Comparison of ENCODE assay signal across 8 cellular contexts in the genomic region with DNA sequence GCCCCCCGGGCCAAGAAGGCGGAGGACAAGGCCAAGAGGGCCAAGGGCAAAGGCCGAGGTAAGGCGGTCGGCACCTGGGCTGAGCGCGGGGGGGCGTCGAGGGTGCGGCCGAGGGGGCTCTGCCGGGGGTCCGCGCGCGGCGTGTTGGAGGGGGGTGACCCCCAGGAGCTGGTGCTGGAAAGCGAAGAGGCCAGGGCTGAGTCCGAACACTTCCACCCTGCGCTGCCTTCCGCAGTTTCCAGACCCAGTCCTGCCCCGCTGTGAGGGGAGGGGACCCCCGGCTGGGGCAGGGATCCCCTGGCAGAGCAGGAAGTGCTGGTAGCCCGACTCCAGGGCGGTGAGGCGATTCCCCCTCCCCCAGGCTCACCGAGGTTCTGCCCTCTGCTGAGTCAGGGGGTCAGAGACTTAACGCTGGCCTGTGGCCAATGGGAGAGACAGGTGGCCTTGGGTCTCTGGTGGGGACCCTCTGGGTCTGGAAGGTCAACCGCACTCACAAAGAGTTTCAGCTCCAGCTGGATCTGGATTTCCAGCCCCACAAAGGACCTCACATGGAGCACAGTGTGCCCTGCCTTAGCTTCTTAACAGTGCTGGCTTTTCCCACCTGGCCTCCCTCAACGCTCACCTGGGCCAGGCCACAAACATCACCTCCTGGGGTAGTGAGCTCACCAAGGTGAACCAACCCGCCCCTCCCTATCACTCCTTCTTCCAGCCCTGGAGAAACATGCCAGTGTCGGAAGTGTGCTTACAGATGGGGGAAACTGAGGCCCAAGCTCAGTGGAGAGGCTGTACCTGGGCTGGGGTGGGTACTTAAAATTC.
DNase-seq lines count a peak whose midpoint lies in the region; ATAC-seq and TF ChIP-seq lines count a peak whose summit lies in the region.

No MANE protein-coding gene starts in this region.

- H2AFZ ChIP-seq in KMS-11 (ENCODE audit: low read depth) = peak overlapping the region; percentile 54

- no peak overlapping the region for H3K27ac ChIP-seq in KMS-11
- H3K27ac ChIP-seq in duodenal mucosa (ENCODE audit: low read depth, low read length) = peak overlapping the region; percentile 97
- peak overlapping the region; percentile 97 to 100 for H3K27ac ChIP-seq in mucosa of rectum (ENCODE audit: low read depth in 2 of 2, low read length in 2 of 2)

- DNase-seq in AG09309 (ENCODE audit: low read depth) (no peak), NCI-H1048 (lab: John Stamatoyannopoulos, UW) (no peak), NCI-H2107 treated with DMSO at 0.1 percent for 48 hours (lab: John Stamatoyannopoulos, UW; ENCODE audit: unreplicated experiment) (no peak), GM10266 (ENCODE audit: extremely low spot score) (no peak)

- H3K27me3 ChIP-seq in KMS-11 (ENCODE audit: insufficient read depth, low read depth) (no peaks in the 10 kb centered on the region), duodenal mucosa (ENCODE audit: control insufficient read depth in 1 of 2, insufficient read depth in 2 of 2, low read length in 2 of 2) (no peaks in the 10 kb centered on the region), mucosa of rectum (ENCODE audit: control insufficient read depth in 2 of 2, insufficient read depth in 2 of 2, low read length in 2 of 2) (no peaks in the 10 kb centered on the region)

- H3K79me2 ChIP-seq in KMS-11 (ENCODE audit: insufficient read depth, low read depth) = no peaks in the 10 kb centered on the region

- no peaks in the 10 kb centered on the region for H3K36me3 ChIP-seq in KMS-11 (ENCODE audit: insufficient read depth)
- peaks cover 0 to 9% of the 10 kb centered on the region in 2 donors for H3K36me3 ChIP-seq in duodenal mucosa (ENCODE audit: control insufficient read depth in 1 of 2, insufficient read depth in 2 of 2, low read length in 2 of 2)
- H3K36me3 ChIP-seq in mucosa of rectum (ENCODE audit: control insufficient read depth in 2 of 2, insufficient read depth in 2 of 2, low read length in 2 of 2) = peaks cover 9 to 16% of the 10 kb centered on the region in 2 donors

- H3K4me3 ChIP-seq in AG09309 (ENCODE audit: control insufficient read depth, low read depth, low read length) = peak overlapping the region; percentile 62
- H3K4me3 ChIP-seq in KMS-11 (IDR thresholded peaks at IDR 0.05; ENCODE audit: insufficient read depth, low read depth, low read length) = peak overlapping the region; percentile 0
- peak overlapping the region; percentile 84 to 92 for H3K4me3 ChIP-seq in duodenal mucosa (ENCODE audit: low read depth in 1 of 2, low read length in 2 of 2)
- peak overlapping the region; percentile 87 to 90 for H3K4me3 ChIP-seq in mucosa of rectum (ENCODE audit: low read length in 2 of 2)

- ATAC-seq in HG02884 (IDR thresholded peaks at IDR 0.05; ENCODE audit: unreplicated experiment) = no peak

- H3K9me3 ChIP-seq in duodenal mucosa (ENCODE audit: control insufficient read depth in 1 of 2, low read length in 2 of 2) (no peaks in the 10 kb centered on the region), mucosa of rectum (ENCODE audit: control insufficient read depth in 2 of 2, low read length in 2 of 2) (no peaks in the 10 kb centered on the region)

- H3K4me1 ChIP-seq in KMS-11 (ENCODE audit: low read depth, poor library complexity, severe bottlenecking) = peaks cover 13% of the 10 kb centered on the region
- H3K4me1 ChIP-seq in duodenal mucosa (ENCODE audit: control insufficient read depth in 1 of 2, insufficient read depth in 2 of 2, low read length in 2 of 2) = peaks cover 39 to 45% of the 10 kb centered on the region in 2 donors
- peaks cover 32 to 35% of the 10 kb centered on the region in 2 donors for H3K4me1 ChIP-seq in mucosa of rectum (ENCODE audit: control insufficient read depth in 2 of 2, insufficient read depth in 2 of 2, low read length in 2 of 2)

- no peak overlapping the region for H3K9ac ChIP-seq in KMS-11
- peak overlapping the region; percentile 97 to 98 for H3K9ac ChIP-seq in duodenal mucosa (ENCODE audit: low read depth in 1 of 2, low read length in 2 of 2)
- H3K9ac ChIP-seq in mucosa of rectum (ENCODE audit: low read depth in 1 of 2, low read length in 2 of 2) = peak overlapping the region; percentile 93 to 100

- H3K4me2 ChIP-seq in KMS-11 = peak overlapping the region; percentile 48

- TF ChIP-seq CTCF in AG09309 (IDR thresholded peaks at IDR 0.05; ENCODE audit: control insufficient read depth, insufficient read depth, low read depth, low read length, missing control alignments) = no peak
- no peak for TF ChIP-seq CTCF in KMS-11 (conservative IDR thresholded peaks at IDR 0.05; ENCODE audit: low read depth, low read length)
- TF ChIP-seq CTCF in GM10266 (IDR thresholded peaks at IDR 0.05; ENCODE audit: control insufficient read depth, insufficient read depth, low read depth, missing control alignments) = no peak

- H4K20me1 ChIP-seq in KMS-11 (ENCODE audit: insufficient read depth) = no peaks in the 10 kb centered on the region

Comparison
In these comparisons a context has a peak if more than half of its experiments do, and no peak if none do; other contexts are left out.
1. H3K4me3 ChIP-seq: peak in every context shown above with its lines; median percentile 88 in mucosa of rectum; 88 in duodenal mucosa; 62 in AG09309; 0 in KMS-11.